ENCODE assay signal across 22 cellular contexts in genomic region chr1:206887701-206888100, GRCh38. TPM values are rescaled to one million over a fixed set of nuclear protein-coding genes. Genes with fewer than 3 reads are reported as not detected.
DNase-seq lines count a peak whose midpoint lies in the region; ATAC-seq, FAIRE-seq and TF ChIP-seq lines count a peak whose summit lies in the region.
"Had no signal": no experiment of that assay in that cellular context is flagged by ENCODE, and none has a peak within 500 bp of the region (broad histone marks: within the 10 kb centered on the region; RNA-seq: fewer than 3 reads in every experiment).

No MANE protein-coding gene starts in this region.

- ATAC-seq in left lung (peak; percentile 24), upper lobe of left lung (ENCODE audit: low FRiP score in 2 of 2) (no peak), HG03280 (IDR thresholded peaks at IDR 0.05; ENCODE audit: unreplicated experiment) (no peak)
- ATAC-seq: GM12878, GM23338 had no signal

- H3K27ac ChIP-seq in HUES6 (ENCODE audit: low read depth, low read length) = no peak overlapping the region
- no peak overlapping the region for H3K27ac ChIP-seq in left lung
- no peak overlapping the region for H3K27ac ChIP-seq in upper lobe of left lung
- H3K27ac ChIP-seq: PC-9, SJCRH30 had no signal

- WGBS in upper lobe of left lung, 2 donors = 52 to 54% methylated on average over 4 of the region's 4 CpGs

- H3K4me3 ChIP-seq in HUES6 (ENCODE audit: low read depth, low read length) (no peak overlapping the region), bronchial epithelial cell (ENCODE audit: low read depth, low read length) (no peak overlapping the region), left lung (no peak overlapping the region), upper lobe of left lung (no peak overlapping the region)
- H3K4me3 ChIP-seq: GM12878, GM23338, PC-9, SJCRH30 had no signal

- H3K27me3 ChIP-seq in HUES6 (ENCODE audit: control insufficient read depth, insufficient read depth, low read length) = no peaks in the 10 kb centered on the region; the same call in 1 of the 2 replicates
- H3K27me3 ChIP-seq in bronchial epithelial cell (ENCODE audit: control insufficient read depth, insufficient read depth, low read length) = no peaks in the 10 kb centered on the region
- H3K27me3 ChIP-seq in left lung = no peaks in the 10 kb centered on the region
- H3K27me3 ChIP-seq in upper lobe of left lung = no peaks in the 10 kb centered on the region
- H3K27me3 ChIP-seq: SJCRH30 had no signal

- H3K36me3 ChIP-seq in HUES6 (ENCODE audit: control insufficient read depth, insufficient read depth, low read length) (no peaks in the 10 kb centered on the region), bronchial epithelial cell (ENCODE audit: control insufficient read depth, insufficient read depth, low read length) (no peaks in the 10 kb centered on the region), left lung (no peaks in the 10 kb centered on the region), upper lobe of left lung (no peaks in the 10 kb centered on the region)
- H3K36me3 ChIP-seq: SJCRH30 had no signal

- TF ChIP-seq CTCF in bronchial epithelial cell (IDR thresholded peaks at IDR 0.05; ENCODE audit: insufficient read depth, low read length, severe bottlenecking) = no peak
- TF ChIP-seq CTCF in left lung (IDR thresholded peaks at IDR 0.05) = no peak
- TF ChIP-seq CTCF in upper lobe of left lung (IDR thresholded peaks at IDR 0.05) = no peak

- no peak for FAIRE-seq in bronchial epithelial cell (lab: Jason Lieb, UNC)
- FAIRE-seq: GM12878, GM18507 had no signal

- H3K4me1 ChIP-seq in HUES6 (ENCODE audit: control insufficient read depth, insufficient read depth, low read length) = peaks cover 12% of the 10 kb centered on the region
- H3K4me1 ChIP-seq in left lung = peaks cover 5 to 15% of the 10 kb centered on the region in 2 donors
- peaks cover 12 to 17% (median 14%) of the 10 kb centered on the region in 4 donors for H3K4me1 ChIP-seq in upper lobe of left lung
- H3K4me1 ChIP-seq: SJCRH30 had no signal

- peak overlapping the region; percentile 8 for H3K9ac ChIP-seq in HUES6 (ENCODE audit: low read length)

- peak; percentile 81 for DNase-seq in DMS79 treated with DMSO at 0.1 percent for 48 hours (lab: John Stamatoyannopoulos, UW)
- DNase-seq in bronchial epithelial cell (ENCODE audit: low read depth) = peak; percentile 80
- no peak for DNase-seq in left lung
- DNase-seq in upper lobe of left lung = no peak
- DNase-seq in NCI-H2081 treated with DMSO at 0.1 percent for 48 hours (lab: John Stamatoyannopoulos, UW) = no peak
- no peak for DNase-seq in stimulated activated CD4-positive, alpha-beta T cell treated with anti-CD3 and anti-CD28 coated beads, Interleukin-2, amount 100 ng/mL, for 48 hours
- DNase-seq: ACHN; AML-193; CD4-positive, CD25-positive, alpha-beta regulatory T cell; GDM1; Kasumi-1; NCI-H187 treated with DMSO at 0.1 percent for 48 hours; NCI-H2171 treated with DMSO at 0.1 percent for 48 hours; NCI-H774; PC-9; SJCRH30 had no signal

- intact Hi-C loops in left lung (cut with DNase I) = no loop called here

- TF ChIP-seq POLR2A in upper lobe of left lung (IDR thresholded peaks at IDR 0.05) = no peak

- H3K9me3 ChIP-seq in HUES6 (ENCODE audit: control insufficient read depth, insufficient read depth, low read depth, low read length) (no peaks in the 10 kb centered on the region), left lung (no peaks in the 10 kb centered on the region), upper lobe of left lung (no peaks in the 10 kb centered on the region)
- H3K9me3 ChIP-seq: SJCRH30 had no signal

- no peak for TF ChIP-seq EP300 in upper lobe of left lung (IDR thresholded peaks at IDR 0.05)

RNA-seq across cellular contexts. Expression of gene IL24, which starts 9.5 kb away (rescaled TPM):
- 0.13 and 0.26 TPM in 2 replicates for total RNA-seq in bronchial epithelial cell
- under 1 TPM in 1 of 2 donors, not detected in 1; 0.34 TPM for total RNA-seq in left lung
- total RNA-seq in upper lobe of left lung = under 1 TPM in 1 of 6 donors, not detected in 5; 0.24 TPM
- total RNA-seq: CD4-positive, CD25-positive, alpha-beta regulatory T cell; GM23338; NCI-H460; PC-9; SJCRH30 had no signal

RNA-seq across cellular contexts. Expression of gene IL20, which starts 22.3 kb away (rescaled TPM):
- 0.53 TPM in 1 of 2 replicates, not detected in the other for total RNA-seq in bronchial epithelial cell
- total RNA-seq in left lung = not detected
- not detected for total RNA-seq in upper lobe of left lung
- total RNA-seq: CD4-positive, CD25-positive, alpha-beta regulatory T cell; GM23338; NCI-H460; PC-9; SJCRH30 had no signal

RNA-seq across cellular contexts. Expression of gene FCMR, which starts 34.0 kb away (rescaled TPM):
- 0.38 TPM in 1 of 2 replicates, not detected in the other for total RNA-seq in bronchial epithelial cell
- 1 to 10 TPM; 2.7 to 6.7 TPM for total RNA-seq in left lung
- total RNA-seq in upper lobe of left lung = 10 to 100 TPM in 1 of 6 donors, 1 to 10 TPM in 5; 4.3 to 13.6 (median 7.2) TPM
- total RNA-seq: GM23338, NCI-H460, SJCRH30 had no signal

RNA-seq across cellular contexts. Expression of gene PIGR, which starts 58.6 kb away (rescaled TPM):
- total RNA-seq in bronchial epithelial cell = under 0.01 and 0.51 TPM in 2 replicates
- total RNA-seq in left lung = 100 to 1,000 TPM; 128 to 587 TPM
- total RNA-seq in upper lobe of left lung = 1,000 to 10,000 TPM in 1 of 6 donors, 100 to 1,000 TPM in 5; 396 to 1,034 (median 618) TPM
- total RNA-seq: CD4-positive, CD25-positive, alpha-beta regulatory T cell; GM23338; NCI-H460; PC-9; SJCRH30 had no signal

Comparison
In these comparisons a context has a peak if more than half of its experiments do, and no peak if none do; other contexts are left out.
1. DNase-seq: peak in DMS79 treated with DMSO at 0.1 percent for 48 hours (single experiment) and bronchial epithelial cell (single experiment); none in left lung (0 of 2), upper lobe of left lung (0 of 2), NCI-H2081 treated with DMSO at 0.1 percent for 48 hours (single experiment) and stimulated activated CD4-positive, alpha-beta T cell treated with anti-CD3 and anti-CD28 coated beads, Interleukin-2, amount 100 ng/mL, for 48 hours (0 of 2).